17 cellular contexts compared by ENCODE assay signal in genomic region chr6:129345890-129346289, GRCh38.
DNase-seq lines count a peak whose midpoint lies in the region; TF ChIP-seq lines count a peak whose summit lies in the region.
"Had no signal": no experiment of that assay in that cellular context is flagged by ENCODE, and none has a peak within 500 bp of the region (broad histone marks: within the 10 kb centered on the region; RNA-seq: fewer than 3 reads in every experiment).

No MANE protein-coding gene starts in this region.

- DNase-seq in EH (ENCODE audit: low read depth) (peak; percentile 92), M059J (ENCODE audit: low read depth) (peak; percentile 76), cardiac fibroblast (ENCODE audit: low read depth in 2 of 2) (peak; percentile 51 to 86), non-pigmented ciliary epithelial cell (ENCODE audit: low read depth) (peak; percentile 70), AML-193 (lab: John Stamatoyannopoulos, UW) (no peak), NOMO-1 (lab: John Stamatoyannopoulos, UW; ENCODE audit: unreplicated experiment in 2 of 2) (no peak), DMS 273 (lab: John Stamatoyannopoulos, UW; ENCODE audit: unreplicated experiment) (no peak)
- DNase-seq: activated CD4-positive, CD25-positive, alpha-beta regulatory T cell; activated CD8-positive, alpha-beta memory T cell treated with anti-CD3 and anti-CD28 coated beads, Interleukin-2, amount 10 ng/mL, durations not matched to agents 7 days and 5 days; activated naive CD4-positive, alpha-beta T cell treated with Interleukin-2 at 50 U/mL for 16 hours; caudate nucleus; CD8-positive, alpha-beta memory T cell; hypothalamus; Karpas-422; NCI-H1694; NCI-H524 treated with DMSO at 0.1 percent for 48 hours; stimulated activated CD4-positive, alpha-beta T cell treated with anti-CD3 and anti-CD28 coated beads, Interleukin-12 subunit alpha, Interleukin-12 subunit beta, amount 100 ng/mL, for 4 hours had no signal

- no peak overlapping the region for H3K4me3 ChIP-seq in cardiac fibroblast (replicated peaks in 1 of 2; ENCODE audit: low read depth in 2 of 2, low read length in 2 of 2)

- no peak for TF ChIP-seq CTCF in cardiac fibroblast (IDR thresholded peaks at IDR 0.05; ENCODE audit: low read depth, low read length)

Comparison
In these comparisons a context has a peak if more than half of its experiments do, and no peak if none do; other contexts are left out.
1. DNase-seq: peak in EH (single experiment), M059J (single experiment), cardiac fibroblast (2 of 2) and non-pigmented ciliary epithelial cell (single experiment); none in AML-193 (0 of 2), NOMO-1 (0 of 2) and DMS 273 (single experiment).